ENCODE assay signal across 8 cellular contexts in genomic region chr20:33568378-33569289, GRCh38.
DNase-seq lines count a peak whose midpoint lies in the region; TF ChIP-seq lines count a peak whose summit lies in the region.

No MANE protein-coding gene starts in this region.

- no peaks in the 10 kb centered on the region for H3K27me3 Mint-ChIP-seq in neural crest cell (ENCODE audit: low read depth)
- peaks cover 0 to 2% (median 0%) of the 10 kb centered on the region in 3 donors for H3K27me3 Mint-ChIP-seq in CD14-positive monocyte (ENCODE audit: low read depth in 3 of 3)

- peaks cover 22% of the 10 kb centered on the region for H3K4me1 ChIP-seq in DOHH2 (ENCODE audit: control insufficient read depth, low read length)

- H3K4me2 ChIP-seq in DOHH2 (ENCODE audit: low read length), result peak overlapping the region; percentile 39

- DNase-seq in NCI-H2081 treated with DMSO at 0.1 percent for 48 hours (lab: John Stamatoyannopoulos, UW) (peak; percentile 98), coronary artery (ENCODE audit: low spot score) (no peak), neural crest cell (ENCODE audit: low read depth, low spot score) (peak; percentile 51), RKO (ENCODE audit: low spot score) (no peak), KBM-7 (no peak), SKM-1 treated with dmso at 0.1 percent for 144 hours (lab: John Stamatoyannopoulos, UW; ENCODE audit: unreplicated experiment) (no peak), CD14-positive monocyte (ENCODE audit: low spot score) (no peak)

- H3K9me2 ChIP-seq in DOHH2 (replicated peaks; ENCODE audit: control insufficient read depth, low read length), result no peaks in the 10 kb centered on the region

- H4K20me1 ChIP-seq in DOHH2 (ENCODE audit: control insufficient read depth, insufficient read depth, low read depth, low read length), result no peaks in the 10 kb centered on the region

- H3K9me3 Mint-ChIP-seq in neural crest cell (no peaks in the 10 kb centered on the region), CD14-positive monocyte (no peaks in the 10 kb centered on the region)

- no peaks in the 10 kb centered on the region; the same call in 1 of the 2 replicates for H3F3A ChIP-seq in DOHH2 (ENCODE audit: control insufficient read depth, insufficient read depth)

- H3K36me3 ChIP-seq in DOHH2 (ENCODE audit: control insufficient read depth, low read length), result peaks cover 14% of the 10 kb centered on the region

- TF ChIP-seq CTCF in DOHH2 (IDR thresholded peaks at IDR 0.05; ENCODE audit: low read depth, low read length, poor library complexity, severe bottlenecking) (no peak), coronary artery (IDR thresholded peaks at IDR 0.05) (no peak), neural crest cell (conservative IDR thresholded peaks at IDR 0.05) (no peak), CD14-positive monocyte (IDR thresholded peaks at IDR 0.05) (no peak)

- H3K27ac ChIP-seq in DOHH2 (ENCODE audit: low read depth, low read length) (no peak overlapping the region), coronary artery (peak overlapping the region; percentile 36 to 71)

- H3K79me2 ChIP-seq in DOHH2 (ENCODE audit: control insufficient read depth, low read length), result no peaks in the 10 kb centered on the region

- intact Hi-C loops in CD14-positive monocyte (cut with micrococcal nuclease), result no loop called here

- H3K4me3 ChIP-seq in DOHH2 (ENCODE audit: low read length) (peak overlapping the region; percentile 18; the same call in 1 of the 2 replicates), coronary artery (no peak overlapping the region)

- H3K27me3 ChIP-seq in DOHH2 (ENCODE audit: control insufficient read depth, low read length), result no peaks in the 10 kb centered on the region

- no peaks in the 10 kb centered on the region for H3K36me3 Mint-ChIP-seq in neural crest cell (ENCODE audit: low read depth)
- peaks cover 1 to 3% of the 10 kb centered on the region in 2 donors for H3K36me3 Mint-ChIP-seq in CD14-positive monocyte

- no peaks in the 10 kb centered on the region for H3K9me3 ChIP-seq in DOHH2 (ENCODE audit: control insufficient read depth, insufficient read depth, low read length)

- H3K27ac Mint-ChIP-seq in neural crest cell (ENCODE audit: unreplicated experiment) (peak overlapping the region; percentile 82), CD14-positive monocyte (peak overlapping the region in 2 of 7 donors; percentile 1 to 57)

- peaks cover 44% of the 10 kb centered on the region for H3K4me1 Mint-ChIP-seq in neural crest cell
- no peaks in the 10 kb centered on the region for H3K4me1 Mint-ChIP-seq in CD14-positive monocyte

- in situ Hi-C loops in KBM-7 (cut with MboI; ENCODE audit: low pct_unique_long_range_greater_than_20kb, low sequenced_read_pairs), result no loop called here

- H3K4me3 Mint-ChIP-seq in neural crest cell (peak overlapping the region; percentile 72), CD14-positive monocyte (no peak overlapping the region)

Comparison
In these comparisons a context has a peak if more than half of its experiments do, and no peak if none do; other contexts are left out.
1. DNase-seq: peak in NCI-H2081 treated with DMSO at 0.1 percent for 48 hours (single experiment) and neural crest cell (single experiment); none in coronary artery (single experiment), RKO (single experiment), KBM-7 (single experiment), SKM-1 treated with dmso at 0.1 percent for 144 hours (single experiment) and CD14-positive monocyte (single experiment).